ENCODE assay signal across 8 cellular contexts in the genomic region with DNA sequence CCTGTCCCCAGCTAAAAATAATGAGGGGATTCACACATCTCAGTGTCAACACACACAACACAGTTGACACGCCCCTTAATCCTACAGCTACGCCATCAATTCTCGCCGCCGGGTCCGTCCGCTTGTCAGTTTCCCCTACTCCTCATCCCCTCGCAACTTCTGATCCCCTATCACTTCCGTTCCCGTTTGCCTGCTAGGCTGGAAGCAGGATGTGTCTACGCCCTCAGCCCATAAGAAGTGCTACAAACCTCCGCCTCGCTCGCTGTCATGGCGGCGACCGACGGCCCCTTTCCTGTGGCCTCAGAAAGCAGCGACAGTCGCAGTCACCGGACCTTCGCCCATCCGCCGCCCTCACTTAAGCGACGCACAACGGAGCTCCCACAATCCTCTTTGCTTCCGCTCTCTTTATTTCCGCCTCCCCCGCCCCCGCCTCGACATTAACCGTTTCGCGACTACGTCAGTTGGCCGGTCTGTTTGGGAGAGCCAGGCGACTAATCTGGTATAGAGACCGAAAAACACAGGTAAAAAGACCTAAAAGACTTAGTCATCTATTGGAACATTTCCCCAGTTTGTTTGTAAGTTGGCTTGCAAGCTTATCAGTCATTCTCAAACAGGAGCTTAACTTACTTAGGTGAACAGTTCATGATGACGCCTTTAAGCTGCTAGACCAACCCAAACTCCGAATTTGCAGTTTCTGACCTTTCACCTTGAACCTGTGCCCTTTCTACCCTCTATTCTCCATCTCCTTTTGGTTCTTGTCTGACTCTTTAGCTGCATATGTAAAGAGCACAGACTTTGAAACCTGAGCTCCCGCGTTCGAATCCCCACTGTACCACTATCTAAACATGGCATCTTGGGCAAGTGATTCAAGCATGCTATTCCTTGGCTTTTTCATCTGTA. TPM values are rescaled to one million over a fixed set of nuclear protein-coding genes. Genes with fewer than 3 reads are reported as not detected.
DNase-seq lines count a peak whose midpoint lies in the region; ATAC-seq and TF ChIP-seq lines count a peak whose summit lies in the region.

A gene with protein sequence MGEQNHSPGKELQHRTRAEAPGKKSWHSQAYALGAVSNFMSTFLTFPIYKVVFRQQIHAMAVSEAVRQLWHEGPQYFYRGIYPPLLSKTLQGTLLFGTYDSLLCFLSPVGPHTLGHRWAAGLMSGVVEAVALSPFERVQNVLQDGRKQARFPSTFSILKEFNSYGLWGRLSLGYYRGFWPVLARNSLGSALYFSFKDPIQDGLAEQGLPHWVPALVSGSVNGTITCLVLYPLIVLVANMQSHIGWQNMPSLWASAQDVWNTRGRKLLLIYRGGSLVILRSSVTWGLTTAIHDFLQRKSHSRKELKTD (minus strand): TSS at position 380 of the 900 bp plus-strand sequence. CDS start 51,752 bp downstream, outside the sequence.

- no peaks in the 10 kb centered on the region for H3K9me3 Mint-ChIP-seq in activated naive CD8-positive, alpha-beta T cell treated with anti-CD3 and anti-CD28 coated beads for 36 hours

- peak within 1 kb of the TSS; percentile 81 for H2AFZ ChIP-seq in parathyroid adenoma

- peak; percentile 91 for DNase-seq in NB4 (ENCODE audit: low read depth)
- DNase-seq in activated naive CD8-positive, alpha-beta T cell treated with anti-CD3 and anti-CD28 coated beads for 36 hours: peak; percentile 79
- peak; percentile 86 for DNase-seq in Right ventricle myocardium inferior (ENCODE audit: missing footprints)
- peak; percentile 68 to 89 for DNase-seq in tibial artery

- H3K27me3 ChIP-seq in parathyroid adenoma (ENCODE audit: control insufficient read depth, insufficient read depth, low read length) (no peaks in the 10 kb centered on the region), tibial artery (no peaks in the 10 kb centered on the region)

- H3K36me3 ChIP-seq in parathyroid adenoma (ENCODE audit: control insufficient read depth, insufficient read depth, low read length) (no peaks in the 10 kb centered on the region), tibial artery (no peaks in the 10 kb centered on the region)

- ATAC-seq in HG02571 (IDR thresholded peaks at IDR 0.05; ENCODE audit: unreplicated experiment) (peak; percentile 93), SK-N-SH treated with all-trans-retinoic acid at 6 μM for 48 hours (peak; percentile 97), Right ventricle myocardium inferior (peak; percentile 96)

- H3K27ac ChIP-seq in parathyroid adenoma (peak within 1 kb of the TSS; percentile 94), tibial artery (peak within 1 kb of the TSS; percentile 82 to 86)

- H3K4me3 ChIP-seq in GM08714 (ENCODE audit: low read length): peak within 1 kb of the TSS; percentile 95
- H3K4me3 ChIP-seq in NB4 (ENCODE audit: low read depth, low read length): peak within 1 kb of the TSS; percentile 92
- peak within 1 kb of the TSS; percentile 76 for H3K4me3 ChIP-seq in parathyroid adenoma (ENCODE audit: low read depth, low read length)
- H3K4me3 ChIP-seq in tibial artery: peak within 1 kb of the TSS; percentile 59 to 63

- H3K4me3 Mint-ChIP-seq in activated naive CD8-positive, alpha-beta T cell treated with anti-CD3 and anti-CD28 coated beads for 36 hours: peak within 1 kb of the TSS; percentile 92

- H3K79me2 ChIP-seq in parathyroid adenoma: no peaks in the 10 kb centered on the region

- peaks cover 2% of the 10 kb centered on the region for H3K36me3 Mint-ChIP-seq in activated naive CD8-positive, alpha-beta T cell treated with anti-CD3 and anti-CD28 coated beads for 36 hours

- H3K27me3 Mint-ChIP-seq in activated naive CD8-positive, alpha-beta T cell treated with anti-CD3 and anti-CD28 coated beads for 36 hours: no peaks in the 10 kb centered on the region

- H3K9me3 ChIP-seq in parathyroid adenoma (ENCODE audit: control insufficient read depth, low read length) (no peaks in the 10 kb centered on the region), tibial artery (no peaks in the 10 kb centered on the region)

- peak within 1 kb of the TSS; percentile 100 for H3K27ac Mint-ChIP-seq in activated naive CD8-positive, alpha-beta T cell treated with anti-CD3 and anti-CD28 coated beads for 36 hours

- peaks cover 2% of the 10 kb centered on the region for H3K4me1 Mint-ChIP-seq in activated naive CD8-positive, alpha-beta T cell treated with anti-CD3 and anti-CD28 coated beads for 36 hours

- intact Hi-C loops in Right ventricle myocardium inferior (cut with DNase I) (no loop called here), tibial artery (cut with DNase I; ENCODE audit: low total_unique reads) (no loop called here)

- TF ChIP-seq POLR2A in NB4 (IDR thresholded peaks at IDR 0.05; ENCODE audit: extremely low read depth, insufficient read length): peak; percentile 54

- H3K4me1 ChIP-seq in parathyroid adenoma (no peaks in the 10 kb centered on the region), tibial artery (peaks cover 0 to 14% (median 5%) of the 10 kb centered on the region in 4 donors)

- peak within 1 kb of the TSS; percentile 73 for H3K4me2 ChIP-seq in parathyroid adenoma (ENCODE audit: low read length)

- no peak within 1 kb of the TSS for H3K9ac ChIP-seq in parathyroid adenoma

- TF ChIP-seq CTCF in NB4 (IDR thresholded peaks at IDR 0.05; ENCODE audit: low read depth, low read length): no peak
- TF ChIP-seq CTCF in parathyroid adenoma (IDR thresholded peaks at IDR 0.05): no peak
- no peak for TF ChIP-seq CTCF in tibial artery (IDR thresholded peaks at IDR 0.05)

TF ChIP-seq in SK-N-SH treated with all-trans-retinoic acid at 6 μM for 48 hours, 23 proteins besides CTCF, POLR2A, EP300 and RAD21:
- TF ChIP-seq ZC3H10 (CRISPR knock-in tag; IDR thresholded peaks at IDR 0.05) (no peak), TOX (CRISPR knock-in tag; IDR thresholded peaks at IDR 0.05; ENCODE audit: borderline replicate concordance) (no peak), GLIS3 (CRISPR knock-in tag; IDR thresholded peaks at IDR 0.05) (no peak), ZFP3 (CRISPR knock-in tag; IDR thresholded peaks at IDR 0.05) (no peak), TSHZ2 (CRISPR knock-in tag; IDR thresholded peaks at IDR 0.05) (no peak), ESRRG (CRISPR knock-in tag; IDR thresholded peaks at IDR 0.05) (no peak), ZFP30 (CRISPR knock-in tag; IDR thresholded peaks at IDR 0.05) (no peak), RARB (CRISPR knock-in tag; IDR thresholded peaks at IDR 0.05) (no peak), CSRNP3 (CRISPR knock-in tag; IDR thresholded peaks at IDR 0.05) (no peak), ZNF70 (CRISPR knock-in tag; IDR thresholded peaks at IDR 0.05) (no peak), SNAI2 (CRISPR knock-in tag; IDR thresholded peaks at IDR 0.05) (no peak), CSDC2 (CRISPR knock-in tag; IDR thresholded peaks at IDR 0.05) (no peak), TCF4 (CRISPR knock-in tag; IDR thresholded peaks at IDR 0.05; ENCODE audit: borderline replicate concordance) (no peak), BACH2 (CRISPR knock-in tag; IDR thresholded peaks at IDR 0.05; ENCODE audit: borderline replicate concordance) (no peak), ARNTL (CRISPR knock-in tag; IDR thresholded peaks at IDR 0.05; ENCODE audit: borderline replicate concordance, low read depth) (no peak), OSR1 (CRISPR knock-in tag; IDR thresholded peaks at IDR 0.05) (no peak), PPARA (CRISPR knock-in tag; IDR thresholded peaks at IDR 0.05; ENCODE audit: borderline replicate concordance) (no peak)

RNA-seq across cellular contexts. Expression of the gene that starts here (rescaled TPM):
- total RNA-seq in activated naive CD8-positive, alpha-beta T cell treated with anti-CD3 and anti-CD28 coated beads for 36 hours: 1 to 10 TPM; 5.2 to 5.8 TPM
- total RNA-seq in Right ventricle myocardium inferior: 11.8 TPM

Comparison
In these comparisons a context has a peak if more than half of its experiments do, and no peak if none do; other contexts are left out.
1. Peak in every context shown above with its lines: DNase-seq, ATAC-seq, H3K4me3 ChIP-seq and H3K27ac ChIP-seq.